8 cellular contexts compared by ENCODE assay signal in the genomic region with DNA sequence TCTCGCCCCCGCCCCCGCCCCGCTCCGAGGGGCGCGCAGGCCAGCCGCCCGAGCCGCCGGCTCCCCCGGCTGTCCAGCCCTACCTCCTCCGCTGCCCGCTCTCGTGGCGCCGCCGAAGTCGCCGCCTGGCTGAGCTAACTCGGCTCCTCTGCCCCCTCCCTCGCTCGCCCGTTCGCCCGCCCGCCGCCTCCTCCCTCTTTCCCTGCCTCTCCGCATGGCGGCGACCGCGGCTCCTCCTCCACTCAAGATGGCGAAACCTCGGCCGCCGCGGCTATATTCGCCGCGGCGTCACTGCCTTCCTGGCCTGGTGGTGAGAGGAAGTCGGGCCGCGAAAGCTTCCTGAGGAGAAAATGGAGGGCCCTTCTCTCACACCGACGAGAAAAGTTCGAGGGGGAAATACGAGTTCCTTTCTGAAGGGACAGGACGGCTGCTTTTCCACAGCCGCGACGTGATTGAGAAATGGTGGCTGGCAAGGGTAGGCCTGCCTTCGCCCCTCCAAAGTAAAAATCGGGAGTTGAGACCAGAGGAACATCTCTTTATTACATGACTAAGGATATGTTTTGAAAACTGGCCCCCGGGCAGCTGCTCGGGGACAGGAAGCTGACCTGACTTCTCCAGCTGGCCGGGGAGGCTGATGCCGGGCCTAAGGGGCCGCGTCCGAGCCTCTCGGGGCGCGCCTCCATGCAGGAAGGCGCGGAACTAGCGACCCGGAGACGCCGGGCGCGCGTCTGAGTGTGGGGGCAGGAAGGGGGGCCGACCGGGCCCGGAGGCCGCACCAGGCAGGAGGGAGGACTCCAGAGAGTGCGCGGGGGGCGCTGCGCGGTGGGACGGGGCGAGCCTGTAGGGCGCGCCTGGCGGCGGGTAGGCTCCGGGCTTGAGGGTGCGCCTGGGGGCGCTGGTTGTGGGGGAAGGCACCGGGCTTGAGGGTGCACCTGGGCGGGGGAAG. TPM values are rescaled to one million over a fixed set of nuclear protein-coding genes. Genes with fewer than 3 reads are reported as not detected.
DNase-seq lines count a peak whose midpoint lies in the region; ATAC-seq lines count a peak whose summit lies in the region.

Gene DDX6 (minus strand): TSS at position 150 of the 946 bp plus-strand sequence. CDS start 4,913 bp downstream, outside the sequence.

- H3K4me1 Mint-ChIP-seq in naive thymus-derived CD4-positive, alpha-beta T cell = peaks cover 20 to 39% (median 28%) of the 10 kb centered on the region in 7 donors
- peaks cover 13% of the 10 kb centered on the region for H3K4me1 Mint-ChIP-seq in stimulated activated effector memory CD8-positive, alpha-beta T cell treated with anti-CD3 and anti-CD28 coated beads, Interleukin-12 subunit alpha, Interleukin-12 subunit beta, amount 100 ng/mL, for 72 hours

- H3K27ac ChIP-seq in KOPT-K1 (ENCODE audit: low read depth, low read length, poor library complexity, severe bottlenecking) = peak within 1 kb of the TSS; percentile 100
- peak within 1 kb of the TSS; percentile 99 for H3K27ac ChIP-seq in naive thymus-derived CD4-positive, alpha-beta T cell (ENCODE audit: low read depth, low read length)

- peak within 1 kb of the TSS; percentile 78 for H3K4me3 ChIP-seq in naive thymus-derived CD4-positive, alpha-beta T cell (ENCODE audit: low read length)

- intact Hi-C loops in naive thymus-derived CD4-positive, alpha-beta T cell (cut with micrococcal nuclease) = loop anchor here (1.0 to 5.0 kb wide), 17 partner anchors 14 to 392 kb away; partner anchors contain the start of genes CENATAC (in 2 of the 2), ARCN1 (in 1 of the 2), DPAGT1 (in 1 of the 2) and RPS25 (in 1 of the 2)

- H3K9me3 Mint-ChIP-seq in naive thymus-derived CD4-positive, alpha-beta T cell = peaks cover 0 to 2% (median 0%) of the 10 kb centered on the region in 11 donors
- no peaks in the 10 kb centered on the region for H3K9me3 Mint-ChIP-seq in stimulated activated effector memory CD8-positive, alpha-beta T cell treated with anti-CD3 and anti-CD28 coated beads, Interleukin-12 subunit alpha, Interleukin-12 subunit beta, amount 100 ng/mL, for 72 hours

- no peaks in the 10 kb centered on the region for H3K27me3 Mint-ChIP-seq in naive thymus-derived CD4-positive, alpha-beta T cell

- peak; percentile 44 for ATAC-seq in GM21526 (IDR thresholded peaks at IDR 0.05; ENCODE audit: low FRiP score, unreplicated experiment)
- ATAC-seq in naive thymus-derived CD4-positive, alpha-beta T cell = peak; percentile 79
- peak; percentile 76 for ATAC-seq in stimulated activated effector memory CD8-positive, alpha-beta T cell treated with anti-CD3 and anti-CD28 coated beads, Interleukin-12 subunit alpha, Interleukin-12 subunit beta, amount 100 ng/mL, for 72 hours

- no peaks in the 10 kb centered on the region for H3K9me3 ChIP-seq in KOPT-K1 (ENCODE audit: insufficient read depth, low read length, poor library complexity, severe bottlenecking)
- no peaks in the 10 kb centered on the region for H3K9me3 ChIP-seq in naive thymus-derived CD4-positive, alpha-beta T cell (ENCODE audit: control insufficient read depth in 2 of 3, low read length in 3 of 3)

- H3K4me3 Mint-ChIP-seq in naive thymus-derived CD4-positive, alpha-beta T cell = peak within 1 kb of the TSS; percentile 92 to 100 (median 98)
- H3K4me3 Mint-ChIP-seq in stimulated activated effector memory CD8-positive, alpha-beta T cell treated with anti-CD3 and anti-CD28 coated beads, Interleukin-12 subunit alpha, Interleukin-12 subunit beta, amount 100 ng/mL, for 72 hours = peak within 1 kb of the TSS; percentile 96

- peak within 1 kb of the TSS; percentile 95 to 100 (median 99) for H3K27ac Mint-ChIP-seq in naive thymus-derived CD4-positive, alpha-beta T cell
- H3K27ac Mint-ChIP-seq in stimulated activated effector memory CD8-positive, alpha-beta T cell treated with anti-CD3 and anti-CD28 coated beads, Interleukin-12 subunit alpha, Interleukin-12 subunit beta, amount 100 ng/mL, for 72 hours = peak within 1 kb of the TSS; percentile 98

- peaks cover 3 to 13% (median 7%) of the 10 kb centered on the region in 5 donors for H3K36me3 Mint-ChIP-seq in naive thymus-derived CD4-positive, alpha-beta T cell
- peaks cover 68% of the 10 kb centered on the region for H3K36me3 Mint-ChIP-seq in stimulated activated effector memory CD8-positive, alpha-beta T cell treated with anti-CD3 and anti-CD28 coated beads, Interleukin-12 subunit alpha, Interleukin-12 subunit beta, amount 100 ng/mL, for 72 hours

- peaks cover 16 to 25% of the 10 kb centered on the region in 2 donors for H3K4me1 ChIP-seq in naive thymus-derived CD4-positive, alpha-beta T cell (ENCODE audit: control insufficient read depth in 2 of 2, insufficient read depth in 2 of 2, low read length in 2 of 2)

- no peaks in the 10 kb centered on the region for H3K27me3 ChIP-seq in naive thymus-derived CD4-positive, alpha-beta T cell (ENCODE audit: control insufficient read depth in 2 of 2, insufficient read depth in 2 of 2, low read length in 2 of 2)

- H3K36me3 ChIP-seq in KOPT-K1 (ENCODE audit: insufficient read depth, low read length) = peaks cover 7% of the 10 kb centered on the region
- H3K36me3 ChIP-seq in naive thymus-derived CD4-positive, alpha-beta T cell (ENCODE audit: control insufficient read depth in 2 of 3, insufficient read depth in 3 of 3, low read length in 3 of 3) = peaks cover 0 to 21% (median 0%) of the 10 kb centered on the region in 3 experiments

- peak; percentile 70 for DNase-seq in COLO829 (ENCODE audit: low spot score)
- DNase-seq in RPMI7951 (ENCODE audit: low read depth) = peak; percentile 84
- peak; percentile 84 for DNase-seq in activated T-helper 1 cell treated with anti-CD3 and anti-CD28 coated beads, Interleukin-2, amount 50 U/mL, for 16 hours (ENCODE audit: low read depth in 1 of 2, low spot score in 1 of 2)
- DNase-seq in fibroblast of gingiva (ENCODE audit: low read depth) = peak; percentile 91
- peak; percentile 84 to 92 (median 89) for DNase-seq in naive thymus-derived CD4-positive, alpha-beta T cell
- peak; percentile 75 to 93 for DNase-seq in stimulated activated effector memory CD8-positive, alpha-beta T cell treated with anti-CD3 and anti-CD28 coated beads, Interleukin-12 subunit alpha, Interleukin-12 subunit beta, amount 100 ng/mL, for 72 hours (ENCODE audit: low spot score in 2 of 2)

- CTCF ChIA-PET in naive thymus-derived CD4-positive, alpha-beta T cell (lab: Charles Lee) = interaction anchor here (0.5 to 6.5 kb wide), 17 partner anchors 11 to 360 kb away, joined by 3 to 68 read pairs (median 8); partner anchors contain the start of genes BCL9L and KMT2A

- POLR2A ChIA-PET in naive thymus-derived CD4-positive, alpha-beta T cell (lab: Charles Lee) = interaction anchor here (0.6 to 10.6 kb wide), 43 partner anchors 10 to 969 kb away, joined by 3 to 437 read pairs (median 5); partner anchors contain the start of genes CENATAC, KMT2A, RPS25 and TRAPPC4

RNA-seq across cellular contexts. Expression of gene DDX6, which starts in this region (rescaled TPM):
- total RNA-seq in RPMI7951 (2014; rRNA removed; shearing (Covaris generic)) = 41.4 and 45.2 TPM in 2 replicates
- total RNA-seq in naive thymus-derived CD4-positive, alpha-beta T cell = 100 to 1,000 TPM; 154 to 346 (median 272) TPM
- 100 to 1,000 TPM; 118 to 142 TPM for polyA plus RNA-seq in naive thymus-derived CD4-positive, alpha-beta T cell

Comparison
In these comparisons a context has a peak if more than half of its experiments do, and no peak if none do; other contexts are left out.
1. Peak in every context shown above with its lines: DNase-seq, ATAC-seq, H3K4me3 ChIP-seq and H3K27ac ChIP-seq.